1 cellular context compared by ENCODE assay signal in the genomic region with DNA sequence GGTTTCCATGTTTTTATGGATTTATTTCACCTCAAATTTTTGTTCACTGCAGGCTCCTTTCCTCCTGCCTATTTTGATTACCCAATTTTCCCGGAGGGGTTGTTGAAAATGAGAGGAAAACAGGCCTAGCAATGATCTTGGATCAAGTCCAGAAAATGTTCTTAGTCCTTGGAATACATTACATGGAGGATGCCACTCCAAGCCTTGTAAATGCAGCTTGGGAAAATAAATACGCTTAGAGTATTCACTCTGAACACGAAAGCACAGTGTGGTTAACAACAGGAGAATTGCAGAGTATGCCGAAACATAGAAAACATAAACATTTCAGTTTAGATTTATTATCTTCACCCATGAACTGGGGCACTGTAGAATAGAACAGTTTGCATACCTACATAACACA.
TF ChIP-seq lines count a peak whose summit lies in the region.

No MANE protein-coding gene starts in this region.

TF ChIP-seq in HEK293, 187 proteins besides CTCF, POLR2A, EP300 and RAD21 (continued from another document):
- TF ChIP-seq, protein P1, sequence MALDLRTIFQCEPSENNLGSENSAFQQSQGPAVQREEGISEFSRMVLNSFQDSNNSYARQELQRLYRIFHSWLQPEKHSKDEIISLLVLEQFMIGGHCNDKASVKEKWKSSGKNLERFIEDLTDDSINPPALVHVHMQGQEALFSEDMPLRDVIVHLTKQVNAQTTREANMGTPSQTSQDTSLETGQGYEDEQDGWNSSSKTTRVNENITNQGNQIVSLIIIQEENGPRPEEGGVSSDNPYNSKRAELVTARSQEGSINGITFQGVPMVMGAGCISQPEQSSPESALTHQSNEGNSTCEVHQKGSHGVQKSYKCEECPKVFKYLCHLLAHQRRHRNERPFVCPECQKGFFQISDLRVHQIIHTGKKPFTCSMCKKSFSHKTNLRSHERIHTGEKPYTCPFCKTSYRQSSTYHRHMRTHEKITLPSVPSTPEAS (tag by site-specific recombination; IDR thresholded peaks at IDR 0.05): no peak
- TF ChIP-seq, protein P2, sequence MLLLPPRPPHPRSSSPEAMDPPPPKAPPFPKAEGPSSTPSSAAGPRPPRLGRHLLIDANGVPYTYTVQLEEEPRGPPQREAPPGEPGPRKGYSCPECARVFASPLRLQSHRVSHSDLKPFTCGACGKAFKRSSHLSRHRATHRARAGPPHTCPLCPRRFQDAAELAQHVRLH (tag by site-specific recombination; IDR thresholded peaks at IDR 0.05): no peak
- TF ChIP-seq ZNF660 (tag by site-specific recombination; IDR thresholded peaks at IDR 0.05): 0 out of 2 replicates have a peak, but pooled peaks have one; percentile 21
